1 cellular context compared by ENCODE assay signal in the genomic region with DNA sequence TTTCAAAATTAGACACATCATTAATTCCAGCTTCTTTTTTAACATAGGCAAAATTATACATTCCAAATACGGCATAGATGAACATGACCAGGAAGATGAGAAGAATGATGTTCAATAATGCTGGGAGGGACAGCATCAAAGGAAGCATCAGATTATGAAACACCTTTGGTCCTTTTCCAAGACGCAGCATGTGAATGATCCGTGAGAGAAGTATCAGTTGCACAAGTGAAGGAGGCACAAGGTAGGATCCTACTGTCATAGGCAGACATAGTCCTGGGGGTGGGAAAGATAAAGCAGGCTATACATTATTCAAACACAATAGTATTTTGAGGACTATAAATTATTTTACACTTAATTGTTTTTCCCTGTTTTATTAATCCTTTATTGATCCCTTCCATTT.
TF ChIP-seq lines count a peak whose summit lies in the region.

No MANE protein-coding gene starts in this region.

TF ChIP-seq in HepG2, 621 proteins besides CTCF, POLR2A, EP300 and RAD21:
- TF ChIP-seq MAFG (CRISPR knock-in tag; IDR thresholded peaks at IDR 0.05) (no peak), TCF7 (IDR thresholded peaks at IDR 0.05; ENCODE audit: low read depth) (no peak), HOXD1 (CRISPR knock-in tag; IDR thresholded peaks at IDR 0.05) (no peak), ZNF10 (CRISPR knock-in tag; IDR thresholded peaks at IDR 0.05; ENCODE audit: borderline replicate concordance, low read depth) (no peak), KDM5A (IDR thresholded peaks at IDR 0.05; ENCODE audit: borderline replicate concordance, low read length) (no peak), EEA1 (CRISPR knock-in tag; IDR thresholded peaks at IDR 0.05; ENCODE audit: borderline replicate concordance) (no peak), HIVEP1 (CRISPR knock-in tag; IDR thresholded peaks at IDR 0.05) (no peak), AGO1 (IDR thresholded peaks at IDR 0.05; ENCODE audit: low read depth, low read length, poor library complexity, severe bottlenecking) (no peak), ZNF367 (CRISPR knock-in tag; IDR thresholded peaks at IDR 0.05; ENCODE audit: borderline replicate concordance) (no peak)
- TF ChIP-seq, protein P1, sequence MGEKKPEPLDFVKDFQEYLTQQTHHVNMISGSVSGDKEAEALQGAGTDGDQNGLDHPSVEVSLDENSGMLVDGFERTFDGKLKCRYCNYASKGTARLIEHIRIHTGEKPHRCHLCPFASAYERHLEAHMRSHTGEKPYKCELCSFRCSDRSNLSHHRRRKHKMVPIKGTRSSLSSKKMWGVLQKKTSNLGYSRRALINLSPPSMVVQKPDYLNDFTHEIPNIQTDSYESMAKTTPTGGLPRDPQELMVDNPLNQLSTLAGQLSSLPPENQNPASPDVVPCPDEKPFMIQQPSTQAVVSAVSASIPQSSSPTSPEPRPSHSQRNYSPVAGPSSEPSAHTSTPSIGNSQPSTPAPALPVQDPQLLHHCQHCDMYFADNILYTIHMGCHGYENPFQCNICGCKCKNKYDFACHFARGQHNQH (CRISPR knock-in tag; IDR thresholded peaks at IDR 0.05) = no peak
- TF ChIP-seq, protein P2, sequence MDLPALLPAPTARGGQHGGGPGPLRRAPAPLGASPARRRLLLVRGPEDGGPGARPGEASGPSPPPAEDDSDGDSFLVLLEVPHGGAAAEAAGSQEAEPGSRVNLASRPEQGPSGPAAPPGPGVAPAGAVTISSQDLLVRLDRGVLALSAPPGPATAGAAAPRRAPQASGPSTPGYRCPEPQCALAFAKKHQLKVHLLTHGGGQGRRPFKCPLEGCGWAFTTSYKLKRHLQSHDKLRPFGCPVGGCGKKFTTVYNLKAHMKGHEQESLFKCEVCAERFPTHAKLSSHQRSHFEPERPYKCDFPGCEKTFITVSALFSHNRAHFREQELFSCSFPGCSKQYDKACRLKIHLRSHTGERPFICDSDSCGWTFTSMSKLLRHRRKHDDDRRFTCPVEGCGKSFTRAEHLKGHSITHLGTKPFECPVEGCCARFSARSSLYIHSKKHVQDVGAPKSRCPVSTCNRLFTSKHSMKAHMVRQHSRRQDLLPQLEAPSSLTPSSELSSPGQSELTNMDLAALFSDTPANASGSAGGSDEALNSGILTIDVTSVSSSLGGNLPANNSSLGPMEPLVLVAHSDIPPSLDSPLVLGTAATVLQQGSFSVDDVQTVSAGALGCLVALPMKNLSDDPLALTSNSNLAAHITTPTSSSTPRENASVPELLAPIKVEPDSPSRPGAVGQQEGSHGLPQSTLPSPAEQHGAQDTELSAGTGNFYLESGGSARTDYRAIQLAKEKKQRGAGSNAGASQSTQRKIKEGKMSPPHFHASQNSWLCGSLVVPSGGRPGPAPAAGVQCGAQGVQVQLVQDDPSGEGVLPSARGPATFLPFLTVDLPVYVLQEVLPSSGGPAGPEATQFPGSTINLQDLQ (CRISPR knock-in tag; IDR thresholded peaks at IDR 0.05) = no peak
- TF ChIP-seq, protein P3, sequence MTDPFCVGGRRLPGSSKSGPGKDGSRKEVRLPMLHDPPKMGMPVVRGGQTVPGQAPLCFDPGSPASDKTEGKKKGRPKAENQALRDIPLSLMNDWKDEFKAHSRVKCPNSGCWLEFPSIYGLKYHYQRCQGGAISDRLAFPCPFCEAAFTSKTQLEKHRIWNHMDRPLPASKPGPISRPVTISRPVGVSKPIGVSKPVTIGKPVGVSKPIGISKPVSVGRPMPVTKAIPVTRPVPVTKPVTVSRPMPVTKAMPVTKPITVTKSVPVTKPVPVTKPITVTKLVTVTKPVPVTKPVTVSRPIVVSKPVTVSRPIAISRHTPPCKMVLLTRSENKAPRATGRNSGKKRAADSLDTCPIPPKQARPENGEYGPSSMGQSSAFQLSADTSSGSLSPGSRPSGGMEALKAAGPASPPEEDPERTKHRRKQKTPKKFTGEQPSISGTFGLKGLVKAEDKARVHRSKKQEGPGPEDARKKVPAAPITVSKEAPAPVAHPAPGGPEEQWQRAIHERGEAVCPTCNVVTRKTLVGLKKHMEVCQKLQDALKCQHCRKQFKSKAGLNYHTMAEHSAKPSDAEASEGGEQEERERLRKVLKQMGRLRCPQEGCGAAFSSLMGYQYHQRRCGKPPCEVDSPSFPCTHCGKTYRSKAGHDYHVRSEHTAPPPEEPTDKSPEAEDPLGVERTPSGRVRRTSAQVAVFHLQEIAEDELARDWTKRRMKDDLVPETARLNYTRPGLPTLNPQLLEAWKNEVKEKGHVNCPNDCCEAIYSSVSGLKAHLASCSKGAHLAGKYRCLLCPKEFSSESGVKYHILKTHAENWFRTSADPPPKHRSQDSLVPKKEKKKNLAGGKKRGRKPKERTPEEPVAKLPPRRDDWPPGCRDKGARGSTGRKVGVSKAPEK (CRISPR knock-in tag; IDR thresholded peaks at IDR 0.05; ENCODE audit: borderline replicate concordance) = no peak
- TF ChIP-seq, protein P4, sequence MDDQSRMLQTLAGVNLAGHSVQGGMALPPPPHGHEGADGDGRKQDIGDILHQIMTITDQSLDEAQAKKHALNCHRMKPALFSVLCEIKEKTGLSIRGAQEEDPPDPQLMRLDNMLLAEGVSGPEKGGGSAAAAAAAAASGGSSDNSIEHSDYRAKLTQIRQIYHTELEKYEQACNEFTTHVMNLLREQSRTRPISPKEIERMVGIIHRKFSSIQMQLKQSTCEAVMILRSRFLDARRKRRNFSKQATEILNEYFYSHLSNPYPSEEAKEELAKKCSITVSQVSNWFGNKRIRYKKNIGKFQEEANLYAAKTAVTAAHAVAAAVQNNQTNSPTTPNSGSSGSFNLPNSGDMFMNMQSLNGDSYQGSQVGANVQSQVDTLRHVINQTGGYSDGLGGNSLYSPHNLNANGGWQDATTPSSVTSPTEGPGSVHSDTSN (CRISPR knock-in tag; IDR thresholded peaks at IDR 0.05; ENCODE audit: borderline replicate concordance) = no peak
- TF ChIP-seq, protein P5, sequence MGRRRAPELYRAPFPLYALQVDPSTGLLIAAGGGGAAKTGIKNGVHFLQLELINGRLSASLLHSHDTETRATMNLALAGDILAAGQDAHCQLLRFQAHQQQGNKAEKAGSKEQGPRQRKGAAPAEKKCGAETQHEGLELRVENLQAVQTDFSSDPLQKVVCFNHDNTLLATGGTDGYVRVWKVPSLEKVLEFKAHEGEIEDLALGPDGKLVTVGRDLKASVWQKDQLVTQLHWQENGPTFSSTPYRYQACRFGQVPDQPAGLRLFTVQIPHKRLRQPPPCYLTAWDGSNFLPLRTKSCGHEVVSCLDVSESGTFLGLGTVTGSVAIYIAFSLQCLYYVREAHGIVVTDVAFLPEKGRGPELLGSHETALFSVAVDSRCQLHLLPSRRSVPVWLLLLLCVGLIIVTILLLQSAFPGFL (CRISPR knock-in tag; IDR thresholded peaks at IDR 0.05) = no peak
- TF ChIP-seq, protein P6, sequence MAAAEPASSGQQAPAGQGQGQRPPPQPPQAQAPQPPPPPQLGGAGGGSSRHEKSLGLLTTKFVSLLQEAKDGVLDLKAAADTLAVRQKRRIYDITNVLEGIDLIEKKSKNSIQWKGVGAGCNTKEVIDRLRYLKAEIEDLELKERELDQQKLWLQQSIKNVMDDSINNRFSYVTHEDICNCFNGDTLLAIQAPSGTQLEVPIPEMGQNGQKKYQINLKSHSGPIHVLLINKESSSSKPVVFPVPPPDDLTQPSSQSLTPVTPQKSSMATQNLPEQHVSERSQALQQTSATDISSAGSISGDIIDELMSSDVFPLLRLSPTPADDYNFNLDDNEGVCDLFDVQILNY (CRISPR knock-in tag; conservative IDR thresholded peaks at IDR 0.05) = no peak
